In the genomic region with DNA sequence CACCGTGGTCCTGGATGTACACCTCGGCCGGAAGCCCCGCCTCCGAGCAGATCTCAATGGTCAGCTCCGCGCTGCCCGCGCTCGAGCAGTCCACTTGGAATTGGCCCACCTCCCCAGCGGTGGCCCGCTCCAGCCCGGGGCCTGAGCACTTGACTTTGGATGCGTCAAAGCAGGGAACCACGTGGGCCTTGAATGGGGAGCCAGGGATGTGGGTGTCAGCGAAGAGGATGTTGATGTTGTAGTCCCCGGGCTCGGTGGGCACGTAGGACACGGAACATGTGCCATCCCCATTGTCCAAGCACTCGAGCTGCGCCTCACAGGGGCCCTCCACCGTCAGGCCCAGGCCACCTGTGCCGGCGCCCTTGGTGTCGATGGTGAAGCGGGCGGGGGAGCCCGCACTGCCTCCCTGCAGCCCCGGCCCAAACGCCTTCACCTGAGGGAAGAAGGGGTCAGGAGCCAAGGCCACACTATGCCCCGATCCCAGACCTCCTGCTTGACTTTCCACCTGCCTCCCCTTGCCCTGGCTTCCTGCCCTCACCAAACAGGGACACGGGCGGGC, we compare ENCODE assay signal across 16 cellular contexts. TPM values are rescaled to one million over a fixed set of nuclear protein-coding genes. Genes with fewer than 3 reads are reported as not detected.
DNase-seq lines count a peak whose midpoint lies in the region; ATAC-seq, FAIRE-seq and TF ChIP-seq lines count a peak whose summit lies in the region.
"Had no signal": no experiment of that assay in that cellular context is flagged by ENCODE, and none has a peak within 500 bp of the region (broad histone marks: within the 10 kb centered on the region; RNA-seq: fewer than 3 reads in every experiment).

No MANE protein-coding gene starts in this region.

- no peak overlapping the region for H3K4me2 ChIP-seq in mesenchymal stem cell (ENCODE audit: low read length, poor library complexity, severe bottlenecking)
- H3K4me2 ChIP-seq: A549 had no signal

- no peak overlapping the region for H3K4ac ChIP-seq in mesenchymal stem cell (ENCODE audit: low read depth in 1 of 2, low read length in 2 of 2)

- peak overlapping the region; percentile 46 for H4K8ac ChIP-seq in mesenchymal stem cell (ENCODE audit: low read length)

- no peak overlapping the region for H2BK12ac ChIP-seq in mesenchymal stem cell (ENCODE audit: low read length in 2 of 2)

- H3K23ac ChIP-seq in mesenchymal stem cell (ENCODE audit: low read length in 2 of 2) = no peak overlapping the region

- H2BK15ac ChIP-seq in mesenchymal stem cell (ENCODE audit: low read depth, poor library complexity, severe bottlenecking) = no peak overlapping the region

- H3K9me3 ChIP-seq in right cardiac atrium (ENCODE audit: control insufficient read depth, low read length) (no peaks in the 10 kb centered on the region), ascending aorta (no peaks in the 10 kb centered on the region), mesenchymal stem cell (ENCODE audit: control insufficient read depth, low read length) (no peaks in the 10 kb centered on the region)
- H3K9me3 ChIP-seq: A549 had no signal

- WGBS in right cardiac atrium = 72% methylated on average over 34 of the region's 34 CpGs
- WGBS in mesenchymal stem cell = 87% methylated on average over 14 of the region's 34 CpGs

- H2BK120ac ChIP-seq in mesenchymal stem cell (ENCODE audit: low read depth, low read length) = no peak overlapping the region

- no peaks in the 10 kb centered on the region for H3K4me1 ChIP-seq in right cardiac atrium (ENCODE audit: control insufficient read depth, insufficient read depth, low read length)
- peaks cover 0 to 10% of the 10 kb centered on the region in 2 donors for H3K4me1 ChIP-seq in ascending aorta
- H3K4me1 ChIP-seq in mesenchymal stem cell (ENCODE audit: control insufficient read depth, insufficient read depth, low read depth, low read length) = peaks cover 36% of the 10 kb centered on the region

- no peak overlapping the region for H2AFZ ChIP-seq in mesenchymal stem cell (ENCODE audit: low read depth, low read length)

- H3K18ac ChIP-seq in mesenchymal stem cell (ENCODE audit: low read depth in 1 of 2, low read length in 2 of 2) = no peak overlapping the region

- no peaks in the 10 kb centered on the region for H3K79me1 ChIP-seq in mesenchymal stem cell (replicated peaks; ENCODE audit: low read length, poor library complexity, severe bottlenecking)

- peaks cover 78 to 89% of the 10 kb centered on the region in 2 donors for H3K36me3 ChIP-seq in ascending aorta
- peaks cover 87 to 94% of the 10 kb centered on the region in 2 experiments for H3K36me3 ChIP-seq in mesenchymal stem cell (ENCODE audit: control insufficient read depth in 1 of 2, insufficient read depth in 2 of 2, low read depth in 1 of 2, low read length in 2 of 2)
- H3K36me3 ChIP-seq in H7 (replicated peaks; ENCODE audit: control insufficient read depth, insufficient read depth, low read length) = peaks cover 47% of the 10 kb centered on the region

- H3K14ac ChIP-seq in mesenchymal stem cell (ENCODE audit: low read length in 2 of 2) = no peak overlapping the region

- ATAC-seq in right cardiac atrium (no peak), Right ventricle myocardium superior (ENCODE audit: poor library complexity) (no peak), HG03432 (IDR thresholded peaks at IDR 0.05; ENCODE audit: unreplicated experiment) (no peak), HG03439 (IDR thresholded peaks at IDR 0.05; ENCODE audit: unreplicated experiment) (no peak)
- ATAC-seq: HCT116 had no signal

- intact Hi-C loops in right cardiac atrium (cut with DNase I) = no loop called here
- intact Hi-C loops in Right ventricle myocardium superior (cut with DNase I) = no loop called here
- intact Hi-C loops in ascending aorta (cut with DNase I) = no loop called here

- peak overlapping the region; percentile 13 for H3K27ac ChIP-seq in right cardiac atrium (ENCODE audit: low read length)
- H3K27ac ChIP-seq in ascending aorta = peak overlapping the region; percentile 19 to 49
- no peak overlapping the region for H3K27ac ChIP-seq in mesenchymal stem cell (ENCODE audit: low read length, poor library complexity, severe bottlenecking)

- H3K27me3 ChIP-seq in right cardiac atrium (ENCODE audit: control insufficient read depth, insufficient read depth) = no peaks in the 10 kb centered on the region
- H3K27me3 ChIP-seq in ascending aorta = no peaks in the 10 kb centered on the region
- H3K27me3 ChIP-seq in mesenchymal stem cell (ENCODE audit: control insufficient read depth in 1 of 2, insufficient read depth in 1 of 2, low read length in 2 of 2) = no peaks in the 10 kb centered on the region
- H3K27me3 ChIP-seq in H7 (ENCODE audit: control insufficient read depth, insufficient read depth, low read length) = no peaks in the 10 kb centered on the region

- H4K91ac ChIP-seq in mesenchymal stem cell (ENCODE audit: low read length) = peak overlapping the region; percentile 32

- H2AK5ac ChIP-seq in mesenchymal stem cell (ENCODE audit: low read length, severe bottlenecking) = no peak overlapping the region

- no peak overlapping the region for H3K9ac ChIP-seq in mesenchymal stem cell (ENCODE audit: low read length)

- H3K4me3 ChIP-seq in right cardiac atrium (ENCODE audit: low read length) = no peak overlapping the region
- H3K4me3 ChIP-seq in ascending aorta = no peak overlapping the region
- no peak overlapping the region for H3K4me3 ChIP-seq in mesenchymal stem cell (ENCODE audit: insufficient read depth in 1 of 2, low read depth in 1 of 2, low read length in 2 of 2)
- H3K4me3 ChIP-seq in H7 (ENCODE audit: insufficient read depth, low read depth, low read length) = no peak overlapping the region
- H3K4me3 ChIP-seq: A549 had no signal

- no peak for TF ChIP-seq CTCF in ascending aorta (IDR thresholded peaks at IDR 0.05)

- DNase-seq in right cardiac atrium = peak in 2 of 3 donors; percentile 42 to 64
- no peak for DNase-seq in Right ventricle myocardium superior
- no peak for DNase-seq in ascending aorta (ENCODE audit: low spot score in 2 of 2)
- no peak for DNase-seq in mesenchymal stem cell
- DNase-seq in H7 = no peak
- DNase-seq in urothelium cell line (ENCODE audit: low spot score) = no peak
- DNase-seq: CD4-positive, alpha-beta T cell; GF-D8; Karpas-422; MM.1S; NCI-H1105; NCI-H1694 treated with DMSO at 0.1 percent for 48 hours had no signal

- no peak overlapping the region for H2BK5ac ChIP-seq in mesenchymal stem cell (ENCODE audit: low read depth, low read length, poor library complexity, severe bottlenecking)

- FAIRE-seq in urothelium cell line (lab: Jason Lieb, UNC) = no peak
- FAIRE-seq: A549 had no signal

RNA-seq across cellular contexts. Expression of gene FLNA, which starts 14.2 kb away (rescaled TPM):
- total RNA-seq in right cardiac atrium (100 to 1,000 TPM; 262 to 363 (median 298) TPM), Right ventricle myocardium superior (216 TPM), ascending aorta (6,152 TPM)
- 271 TPM for polyA plus RNA-seq in right cardiac atrium
- 667 TPM for polyA plus RNA-seq in mesenchymal stem cell (2013, experiment 1 of 2)
- 624 TPM for polyA plus RNA-seq in mesenchymal stem cell (2013, experiment 2 of 2)
- total RNA-seq in H7 (2014; rRNA removed; shearing (Covaris generic)) = 799 and 827 TPM in 2 replicates

RNA-seq across cellular contexts. Expression of gene EMD, which starts 18.9 kb away (rescaled TPM):
- total RNA-seq in right cardiac atrium = 10 to 100 TPM; 58.5 to 72.9 (median 60.0) TPM
- polyA plus RNA-seq in right cardiac atrium = 86.1 TPM
- total RNA-seq in Right ventricle myocardium superior = 49.2 TPM
- total RNA-seq in ascending aorta = 86.3 TPM
- polyA plus RNA-seq in mesenchymal stem cell (2013, experiment 1 of 2) = 66.4 TPM
- polyA plus RNA-seq in mesenchymal stem cell (2013, experiment 2 of 2) = 66.8 TPM
- 56.2 and 57.1 TPM in 2 replicates for total RNA-seq in H7 (2014; rRNA removed; shearing (Covaris generic))

RNA-seq across cellular contexts. Expression of gene RPL10, which starts 37.9 kb away (rescaled TPM):
- 1,000 to 10,000 TPM; 2,034 to 2,544 (median 2,211) TPM for total RNA-seq in right cardiac atrium
- 2,857 TPM for polyA plus RNA-seq in right cardiac atrium
- 2,020 TPM for total RNA-seq in Right ventricle myocardium superior
- 4,298 TPM for total RNA-seq in ascending aorta
- 4,138 TPM for polyA plus RNA-seq in mesenchymal stem cell (2013, experiment 1 of 2)
- 3,979 TPM for polyA plus RNA-seq in mesenchymal stem cell (2013, experiment 2 of 2)
- 4,112 and 4,296 TPM in 2 replicates for total RNA-seq in H7 (2014; rRNA removed; shearing (Covaris generic))

RNA-seq across cellular contexts. Expression of gene DNASE1L1, which starts 48.8 kb away (rescaled TPM):
- total RNA-seq in right cardiac atrium (10 to 100 TPM; 47.3 to 52.6 (median 51.2) TPM), Right ventricle myocardium superior (57.7 TPM), ascending aorta (52.5 TPM)
- 60.5 TPM for polyA plus RNA-seq in right cardiac atrium
- polyA plus RNA-seq in mesenchymal stem cell (2013, experiment 1 of 2) = 53.5 TPM
- polyA plus RNA-seq in mesenchymal stem cell (2013, experiment 2 of 2) = 52.9 TPM
- 24.8 and 26.6 TPM in 2 replicates for total RNA-seq in H7 (2014; rRNA removed; shearing (Covaris generic))

RNA-seq across cellular contexts. Expression of gene TAFAZZIN, which starts 51.1 kb away (rescaled TPM):
- total RNA-seq in right cardiac atrium (10 to 100 TPM; 38.0 to 45.0 (median 39.0) TPM), Right ventricle myocardium superior (36.1 TPM), ascending aorta (33.4 TPM)
- polyA plus RNA-seq in right cardiac atrium = 43.9 TPM
- polyA plus RNA-seq in mesenchymal stem cell (2013, experiment 1 of 2) = 15.9 TPM
- 14.1 TPM for polyA plus RNA-seq in mesenchymal stem cell (2013, experiment 2 of 2)
- 38.6 and 71.3 TPM in 2 replicates for total RNA-seq in H7 (2014; rRNA removed; shearing (Covaris generic))

Comparison
In these comparisons a context has a peak if more than half of its experiments do, and no peak if none do; other contexts are left out.
1. DNase-seq: peak in right cardiac atrium (2 of 3); none in Right ventricle myocardium superior (single experiment), ascending aorta (0 of 2), mesenchymal stem cell (single experiment), H7 (single experiment) and urothelium cell line (single experiment).